14 cellular contexts compared by ENCODE assay signal in genomic region chr17:48444531-48445247, GRCh38. TPM values are rescaled to one million over a fixed set of nuclear protein-coding genes. Genes with fewer than 3 reads are reported as not detected.
DNase-seq lines count a peak whose midpoint lies in the region; ATAC-seq and TF ChIP-seq lines count a peak whose summit lies in the region.
"Had no signal": no experiment of that assay in that cellular context is flagged by ENCODE, and none has a peak within 500 bp of the region (broad histone marks: within the 10 kb centered on the region; RNA-seq: fewer than 3 reads in every experiment).

No MANE protein-coding gene starts in this region.

- H3K27me3 ChIP-seq in SK-N-SH (ENCODE audit: insufficient read depth): peaks cover 94% of the 10 kb centered on the region

- no peak for TF ChIP-seq RAD21 in SK-N-SH (IDR thresholded peaks at IDR 0.05; ENCODE audit: low read length)

- no peaks in the 10 kb centered on the region for H3K79me2 ChIP-seq in SK-N-SH (ENCODE audit: insufficient read depth)
- no peaks in the 10 kb centered on the region for H3K79me2 ChIP-seq in OCI-LY7 (ENCODE audit: insufficient read depth, low read depth, low read length)

- WGBS in SK-N-SH (ENCODE audit: low lambda C conversion rate): 29% methylated on average over 22 of the region's 22 CpGs

- H2AFZ ChIP-seq in SK-N-SH (ENCODE audit: low read depth) (no peak overlapping the region), OCI-LY7 (ENCODE audit: low read length) (no peak overlapping the region)

- H3K4me1 ChIP-seq in SK-N-SH (ENCODE audit: control insufficient read depth in 1 of 2, insufficient read depth in 2 of 2, low read depth in 1 of 2, low read length in 1 of 2) (no peaks in the 10 kb centered on the region; a peak in 1 of 4 replicates), OCI-LY7 (ENCODE audit: insufficient read depth, low read length, poor library complexity, severe bottlenecking) (peaks cover 61% of the 10 kb centered on the region)
- H3K4me1 ChIP-seq: A549 had no signal

- CTCF ChIA-PET in SK-N-SH (lab: Yijun Ruan, JAX): interaction anchor here (1.3 to 1.5 kb wide), 3 partner anchors 8 to 227 kb away, joined by 3 to 8 read pairs (median 3); no protein-coding TSS in a partner anchor
- CTCF ChIA-PET in OCI-LY7 (lab: Charles Lee; ENCODE audit: unreplicated experiment): no interaction called here

- BruUV-seq in OCI-LY7 (replicated peaks; lab: Mats Ljungman, UMichigan): no TSS peak

- no peak for TF ChIP-seq EP300 in SK-N-SH (IDR thresholded peaks at IDR 0.05; ENCODE audit: borderline replicate concordance in 1 of 2, low read depth in 1 of 2, low read length in 1 of 2)

- H3K9me2 ChIP-seq in SK-N-SH: no peaks in the 10 kb centered on the region
- no peaks in the 10 kb centered on the region for H3K9me2 ChIP-seq in OCI-LY7 (ENCODE audit: insufficient read depth, low read length)

- H3F3A ChIP-seq in SK-N-SH (replicated peaks; ENCODE audit: insufficient read depth): no peaks in the 10 kb centered on the region

- no peak overlapping the region for H3K9ac ChIP-seq in SK-N-SH
- H3K9ac ChIP-seq: KMS-11 had no signal

- intact Hi-C loops in OCI-LY7 (cut with micrococcal nuclease; ENCODE audit: unreplicated experiment): no loop called here

- POLR2A ChIA-PET in SK-N-SH (lab: Yijun Ruan, JAX) (no interaction called here), OCI-LY7 (lab: Charles Lee) (interaction anchor here (0.9 kb wide), 1 partner anchor 9 kb away, joined by 4 read pairs; no protein-coding TSS in a partner anchor)

- H3K4me3 ChIP-seq in SK-N-SH (ENCODE audit: low read depth in 2 of 2, low read length in 1 of 2) (no peak overlapping the region), OCI-LY7 (ENCODE audit: low read depth, low read length, poor library complexity, severe bottlenecking) (no peak overlapping the region)
- H3K4me3 ChIP-seq: A549, mucosa of descending colon had no signal

- H3K27ac ChIP-seq in SK-N-SH (ENCODE audit: low read depth in 2 of 2, low read length in 1 of 2) (no peak overlapping the region), OCI-LY7 (ENCODE audit: low read depth, low read length, poor library complexity, severe bottlenecking) (peak overlapping the region; percentile 0)
- H3K27ac ChIP-seq: A549, KMS-11 had no signal

- peak overlapping the region; percentile 81 to 82 for H3K27ac Mint-ChIP-seq in activated naive CD4-positive, alpha-beta T cell treated with anti-CD3 and anti-CD28 coated beads, Interleukin-2, amount 50 U/mL, for 72 hours

- ATAC-seq in SK-N-SH treated with all-trans-retinoic acid at 6 μM for 48 hours (no peak), GM19328 (IDR thresholded peaks at IDR 0.05; ENCODE audit: unreplicated experiment) (no peak), GM21367 (IDR thresholded peaks at IDR 0.05; ENCODE audit: unreplicated experiment) (no peak)
- ATAC-seq in activated naive CD4-positive, alpha-beta T cell treated with anti-CD3 and anti-CD28 coated beads, Interleukin-2, amount 50 U/mL, for 72 hours: peak in 1 of 2 donors; percentile 17
- ATAC-seq: A549, mucosa of descending colon had no signal

- H3K4me2 ChIP-seq in SK-N-SH (no peak overlapping the region), OCI-LY7 (ENCODE audit: low read length) (peak overlapping the region; percentile 37)
- H3K4me2 ChIP-seq: A549, KMS-11 had no signal

- H3K9me3 ChIP-seq in SK-N-SH (no peaks in the 10 kb centered on the region), OCI-LY7 (ENCODE audit: low read length) (no peaks in the 10 kb centered on the region)
- H3K9me3 ChIP-seq: A549, mucosa of descending colon had no signal

- peaks cover 10 to 12% of the 10 kb centered on the region in 2 donors for H3K9me3 Mint-ChIP-seq in activated naive CD4-positive, alpha-beta T cell treated with anti-CD3 and anti-CD28 coated beads, Interleukin-2, amount 50 U/mL, for 72 hours

- H4K20me1 ChIP-seq in SK-N-SH (ENCODE audit: insufficient read depth): no peaks in the 10 kb centered on the region
- H4K20me1 ChIP-seq in OCI-LY7 (ENCODE audit: insufficient read depth, low read length): no peaks in the 10 kb centered on the region

- no peak for DNase-seq in SK-N-SH
- peak; percentile 45 for DNase-seq in OCI-LY7 (ENCODE audit: low spot score)
- DNase-seq in activated naive CD4-positive, alpha-beta T cell treated with anti-CD3 and anti-CD28 coated beads, Interleukin-2, amount 50 U/mL, for 72 hours (ENCODE audit: low spot score in 2 of 2): no peak
- peak; percentile 32 for DNase-seq in retina
- DNase-seq in Ammon's horn (ENCODE audit: low spot score): no peak
- DNase-seq: EL, GOT3, mucosa of descending colon, SHP77 had no signal

- H3K36me3 Mint-ChIP-seq in activated naive CD4-positive, alpha-beta T cell treated with anti-CD3 and anti-CD28 coated beads, Interleukin-2, amount 50 U/mL, for 72 hours: peaks cover 4 to 10% of the 10 kb centered on the region in 2 donors

- TF ChIP-seq CTCF in SK-N-SH (IDR thresholded peaks at IDR 0.05) (no peak), OCI-LY7 (conservative IDR thresholded peaks at IDR 0.05; ENCODE audit: low read length) (no peak)

- H3K36me3 ChIP-seq in SK-N-SH (replicated peaks in 1 of 2; ENCODE audit: control insufficient read depth in 1 of 2, insufficient read depth in 2 of 2, low read length in 1 of 2) (no peaks in the 10 kb centered on the region), OCI-LY7 (ENCODE audit: insufficient read depth, low read length) (no peaks in the 10 kb centered on the region)

TF ChIP-seq in SK-N-SH, 30 proteins besides CTCF, POLR2A, EP300 and RAD21:
- TF ChIP-seq GABPA (IDR thresholded peaks at IDR 0.05; ENCODE audit: low read depth): 0 out of 2 replicates have a peak, but pooled peaks have one; percentile 12
- no peak for TF ChIP-seq RFX5 (IDR thresholded peaks at IDR 0.05; ENCODE audit: low read length)

TF ChIP-seq in SK-N-SH treated with all-trans-retinoic acid at 6 μM for 48 hours, 23 proteins besides CTCF, POLR2A, EP300 and RAD21:
- TF ChIP-seq ESRRG (CRISPR knock-in tag; IDR thresholded peaks at IDR 0.05): no peak
- TF ChIP-seq ZNF565 (CRISPR knock-in tag; conservative IDR thresholded peaks at IDR 0.05; ENCODE audit: low read depth): no peak
- no peak for TF ChIP-seq TSHZ2 (CRISPR knock-in tag; IDR thresholded peaks at IDR 0.05)
- no peak for TF ChIP-seq CSDC2 (CRISPR knock-in tag; IDR thresholded peaks at IDR 0.05)
- TF ChIP-seq TOX (CRISPR knock-in tag; IDR thresholded peaks at IDR 0.05; ENCODE audit: borderline replicate concordance): no peak
- TF ChIP-seq PPARA (CRISPR knock-in tag; IDR thresholded peaks at IDR 0.05; ENCODE audit: borderline replicate concordance): no peak
- TF ChIP-seq GLIS3 (CRISPR knock-in tag; IDR thresholded peaks at IDR 0.05): no peak
- no peak for TF ChIP-seq ZFP30 (CRISPR knock-in tag; IDR thresholded peaks at IDR 0.05)

RNA-seq across cellular contexts. Expression of gene SKAP1, which starts 14.7 kb away (rescaled TPM):
- not detected in 2 replicates for polyA plus RNA-seq in SK-N-SH (2012; rRNA removed)
- polyA plus RNA-seq in SK-N-SH (2012; cell fraction: cytosol; rRNA removed): not detected in 2 replicates
- not detected in 2 replicates for polyA plus RNA-seq in SK-N-SH (2012; cell fraction: nucleus; rRNA removed)
- 0.13 TPM in 1 of 2 replicates, not detected in the other for total RNA-seq in OCI-LY7 (2014; rRNA removed; shearing (Covaris generic))
- 0.79 and 1.2 TPM in 2 replicates for total RNA-seq in OCI-LY7 (2022)
- total RNA-seq in activated naive CD4-positive, alpha-beta T cell treated with anti-CD3 and anti-CD28 coated beads, Interleukin-2, amount 50 U/mL, for 72 hours: 10 to 100 TPM; 65.0 to 98.0 TPM

Comparison
In these comparisons a context has a peak if more than half of its experiments do, and no peak if none do; other contexts are left out.
1. DNase-seq: peak in OCI-LY7 (single experiment) and retina (single experiment); none in SK-N-SH (single experiment), activated naive CD4-positive, alpha-beta T cell treated with anti-CD3 and anti-CD28 coated beads, Interleukin-2, amount 50 U/mL, for 72 hours (0 of 2) and Ammon's horn (single experiment).
2. RNA of gene SKAP1, which starts 14.7 kb away (total RNA-seq): 65.0 to 98.0 TPM in activated naive CD4-positive, alpha-beta T cell treated with anti-CD3 and anti-CD28 coated beads, Interleukin-2, amount 50 U/mL, for 72 hours; 0.13 to 1.2 TPM in OCI-LY7; every median in the first group is over 10 times any median in the second.